8 cellular contexts compared by ENCODE assay signal in the genomic region with DNA sequence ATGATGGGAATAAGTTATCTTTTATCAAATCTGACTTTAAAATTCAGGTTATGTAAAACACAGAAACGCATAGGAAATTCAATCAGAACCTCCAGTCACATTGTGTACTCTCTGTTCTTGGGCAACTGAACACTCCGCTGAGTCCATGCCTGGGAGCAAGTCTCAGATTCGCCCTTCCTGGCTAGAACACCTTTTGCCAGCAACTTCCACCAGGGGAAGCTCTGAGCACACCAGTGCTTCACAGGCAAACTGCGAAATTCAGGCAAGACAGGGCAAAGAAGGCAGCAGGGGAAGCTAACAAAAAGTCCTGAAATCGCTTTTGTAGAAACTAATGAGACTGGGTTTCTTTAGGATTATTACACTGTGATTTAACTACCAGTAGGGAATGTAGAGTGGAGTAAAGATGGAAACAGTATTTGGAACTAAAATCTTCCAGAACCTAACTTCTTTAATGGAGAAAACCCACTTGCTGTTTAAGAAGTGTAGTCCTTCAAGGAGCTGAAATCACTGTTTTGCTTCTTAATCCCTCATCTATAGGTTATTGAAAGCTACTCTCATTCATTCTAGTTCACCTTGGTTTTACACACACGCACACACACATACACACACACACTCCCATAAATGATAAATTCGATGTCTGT.
DNase-seq lines count a peak whose midpoint lies in the region; ATAC-seq, FAIRE-seq and TF ChIP-seq lines count a peak whose summit lies in the region.

No MANE protein-coding gene starts in this region.

- H3K36me3 ChIP-seq in DOHH2 (ENCODE audit: control insufficient read depth, low read length) (no peaks in the 10 kb centered on the region), H7 (replicated peaks; ENCODE audit: control insufficient read depth, insufficient read depth, low read length) (no peaks in the 10 kb centered on the region), bronchial epithelial cell (ENCODE audit: control insufficient read depth, insufficient read depth, low read length) (no peaks in the 10 kb centered on the region), mucosa of descending colon (ENCODE audit: low read depth) (no peaks in the 10 kb centered on the region)

- no peak for TF ChIP-seq POLR2A in GM12892 (IDR thresholded peaks at IDR 0.05; ENCODE audit: low read depth, low read length)

- TF ChIP-seq CTCF in DOHH2 (IDR thresholded peaks at IDR 0.05; ENCODE audit: low read depth, low read length, poor library complexity, severe bottlenecking) (peak; percentile 17), bronchial epithelial cell (IDR thresholded peaks at IDR 0.05; ENCODE audit: insufficient read depth, low read length, severe bottlenecking) (peak; percentile 92), mucosa of descending colon (IDR thresholded peaks at IDR 0.05) (no peak)

- H3K4me1 ChIP-seq in DOHH2 (ENCODE audit: control insufficient read depth, low read length) (no peaks in the 10 kb centered on the region), mucosa of descending colon (ENCODE audit: low read depth) (no peaks in the 10 kb centered on the region)

- H3K9me3 ChIP-seq in DOHH2 (ENCODE audit: control insufficient read depth, insufficient read depth, low read length) (no peaks in the 10 kb centered on the region), mucosa of descending colon (no peaks in the 10 kb centered on the region)

- intact Hi-C loops in mucosa of descending colon (cut with DNase I, micrococcal nuclease), result no loop called here

- H3K9me2 ChIP-seq in DOHH2 (replicated peaks; ENCODE audit: control insufficient read depth, low read length), result no peaks in the 10 kb centered on the region; the same call in 1 of the 2 replicates

- H4K20me1 ChIP-seq in DOHH2 (ENCODE audit: control insufficient read depth, insufficient read depth, low read depth, low read length), result no peaks in the 10 kb centered on the region

- H3K27me3 ChIP-seq in DOHH2 (ENCODE audit: control insufficient read depth, low read length) (no peaks in the 10 kb centered on the region), H7 (ENCODE audit: control insufficient read depth, insufficient read depth, low read length) (no peaks in the 10 kb centered on the region), bronchial epithelial cell (ENCODE audit: control insufficient read depth, insufficient read depth, low read length) (peaks cover 1% of the 10 kb centered on the region)

- no peaks in the 10 kb centered on the region for H3K79me2 ChIP-seq in DOHH2 (ENCODE audit: control insufficient read depth, low read length)

- H3F3A ChIP-seq in DOHH2 (ENCODE audit: control insufficient read depth, insufficient read depth), result no peaks in the 10 kb centered on the region

- FAIRE-seq in bronchial epithelial cell (lab: Jason Lieb, UNC), result peak; percentile 13
- FAIRE-seq in GM12892 (lab: Jason Lieb, UNC), result no peak

- DNase-seq in H7, result peak; percentile 53
- peak; percentile 66 for DNase-seq in NCI-H446 treated with DMSO at 0.1 percent for 48 hours (lab: John Stamatoyannopoulos, UW)
- DNase-seq in bronchial epithelial cell (ENCODE audit: low read depth), result peak; percentile 66
- DNase-seq in mucosa of descending colon, result peak in 2 of 3 donors; percentile 39 to 49
- no peak for DNase-seq in GM12892 (ENCODE audit: insufficient read length)

- no peak overlapping the region for H3K4me3 ChIP-seq in DOHH2 (ENCODE audit: low read length)
- H3K4me3 ChIP-seq in H7 (ENCODE audit: insufficient read depth, low read depth, low read length), result no peak overlapping the region
- H3K4me3 ChIP-seq in bronchial epithelial cell (ENCODE audit: low read depth, low read length), result no peak overlapping the region
- no peak overlapping the region for H3K4me3 ChIP-seq in mucosa of descending colon

- H3K27ac ChIP-seq in DOHH2 (ENCODE audit: low read depth, low read length), result no peak overlapping the region

- ATAC-seq in mucosa of descending colon (peak; percentile 66), HG02642 (IDR thresholded peaks at IDR 0.05; ENCODE audit: poor library complexity, unreplicated experiment) (no peak), GM21737 (IDR thresholded peaks at IDR 0.05; ENCODE audit: unreplicated experiment) (no peak)

- H3K4me2 ChIP-seq in DOHH2 (ENCODE audit: low read length), result no peak overlapping the region
